9 cellular contexts compared by ENCODE assay signal in genomic region chr1:225772848-225773247, GRCh38. TPM values are rescaled to one million over a fixed set of nuclear protein-coding genes. Genes with fewer than 3 reads are reported as not detected.
DNase-seq lines count a peak whose midpoint lies in the region; ATAC-seq, FAIRE-seq and TF ChIP-seq lines count a peak whose summit lies in the region.
"Had no signal": no experiment of that assay in that cellular context is flagged by ENCODE, and none has a peak within 500 bp of the region (broad histone marks: within the 10 kb centered on the region; RNA-seq: fewer than 3 reads in every experiment).

No MANE protein-coding gene starts in this region.

- intact Hi-C loops in PC-3 (cut with micrococcal nuclease) (loop anchor here (1.0 to 2.0 kb wide), 8 partner anchors 36 to 298 kb away; no protein-coding TSS in a partner anchor), kidney (cut with DNase I) (loop anchor here (10.0 kb wide), 1 partner anchor 218 kb away; no protein-coding TSS in a partner anchor)

- H3K27ac ChIP-seq in 22Rv1 (peak overlapping the region; percentile 97), PC-3 (ENCODE audit: low read length) (peak overlapping the region; percentile 87), kidney (ENCODE audit: low read depth in 2 of 2, low read length in 2 of 2) (no peak overlapping the region)

- no peaks in the 10 kb centered on the region for H4K20me1 ChIP-seq in PC-3 (ENCODE audit: low read length)

- peaks cover 11% of the 10 kb centered on the region for H3K79me2 ChIP-seq in PC-3 (ENCODE audit: low read length)

- FAIRE-seq in kidney (lab: Jason Lieb, UNC): no peak

- no TSS peak for BruUV-seq in PC-3 (replicated peaks; lab: Mats Ljungman, UMichigan)

- ATAC-seq in PC-3 (peak; percentile 52), omental fat pad (ENCODE audit: low FRiP score) (peak; percentile 23)

- H3K4me2 ChIP-seq in PC-3 (ENCODE audit: low read length): peak overlapping the region; percentile 81

- peak overlapping the region; percentile 46 for H2AFZ ChIP-seq in PC-3 (ENCODE audit: low read length)

- H3K9me3 ChIP-seq in PC-3 (ENCODE audit: low read length) (no peaks in the 10 kb centered on the region), kidney (ENCODE audit: control insufficient read depth in 1 of 2, low read length in 2 of 2) (no peaks in the 10 kb centered on the region)
- H3K9me3 ChIP-seq: thyroid gland had no signal

- DNase-seq in PC-3 (peak; percentile 82), fibroblast of villous mesenchyme (ENCODE audit: low read depth) (peak; percentile 75), omental fat pad (ENCODE audit: low spot score) (no peak), kidney (no peak), SIG-M5 treated with dmso at 0.1 percent for 504 hours (lab: John Stamatoyannopoulos, UW; ENCODE audit: unreplicated experiment) (no peak), putamen (ENCODE audit: low spot score) (no peak)
- DNase-seq in stimulated activated CD4-positive, alpha-beta T cell treated with anti-CD3 and anti-CD28 coated beads, Interleukin-1b, Interleukin-23, amount 100 ng/mL, for 48 hours: no peak

- H3K36me3 ChIP-seq in PC-3 (ENCODE audit: low read depth, low read length) (no peaks in the 10 kb centered on the region), kidney (ENCODE audit: control insufficient read depth in 1 of 2, insufficient read depth in 2 of 2, low read length in 2 of 2) (no peaks in the 10 kb centered on the region)
- H3K36me3 ChIP-seq: thyroid gland had no signal

- H3K9ac ChIP-seq in PC-3 (ENCODE audit: low read length) (peak overlapping the region; percentile 31), kidney (ENCODE audit: low read length in 2 of 2) (no peak overlapping the region)

- H3K4me3 ChIP-seq in PC-3 (ENCODE audit: low read length) (peak overlapping the region; percentile 52), fibroblast of villous mesenchyme (ENCODE audit: low read depth, low read length) (no peak overlapping the region), kidney (ENCODE audit: low read length in 2 of 2) (no peak overlapping the region)
- H3K4me3 ChIP-seq: thyroid gland had no signal

- no peak for TF ChIP-seq CTCF in 22Rv1 (IDR thresholded peaks at IDR 0.05)
- TF ChIP-seq CTCF in PC-3 (conservative IDR thresholded peaks at IDR 0.05; ENCODE audit: low read depth, low read length): no peak
- no peak for TF ChIP-seq CTCF in fibroblast of villous mesenchyme (IDR thresholded peaks at IDR 0.05; ENCODE audit: insufficient read depth, low read depth, low read length)
- no peak for TF ChIP-seq CTCF in omental fat pad (IDR thresholded peaks at IDR 0.05)
- no peak for TF ChIP-seq CTCF in kidney (IDR thresholded peaks at IDR 0.05; ENCODE audit: borderline replicate concordance, extremely low read depth, insufficient read depth)

- no peaks in the 10 kb centered on the region for H3K27me3 ChIP-seq in PC-3 (ENCODE audit: low read length)
- H3K27me3 ChIP-seq: thyroid gland had no signal

- H3K4me1 ChIP-seq in PC-3 (ENCODE audit: insufficient read depth, low read length) (peaks cover 45% of the 10 kb centered on the region), kidney (ENCODE audit: control insufficient read depth in 1 of 2, insufficient read depth in 1 of 2, low read depth in 1 of 2, low read length in 2 of 2) (peaks cover 8 to 12% of the 10 kb centered on the region in 2 donors)

- CTCF ChIA-PET in PC-3 (lab: Charles Lee): interaction anchor here (0.5 to 2.1 kb wide), 17 partner anchors 9 to 299 kb away, joined by 3 to 21 read pairs (median 3); no protein-coding TSS in a partner anchor

- POLR2A ChIA-PET in PC-3 (lab: Charles Lee; ENCODE audit: unreplicated experiment): interaction anchor here (0.6 to 1.1 kb wide), 7 partner anchors 50 to 121 kb away, joined by 3 to 17 read pairs (median 3); partner anchors contain the start of gene ENAH

- no peaks in the 10 kb centered on the region for H3K9me2 ChIP-seq in PC-3 (replicated peaks; ENCODE audit: low read length)

- peaks cover 9% of the 10 kb centered on the region for H3F3A ChIP-seq in PC-3 (ENCODE audit: low read length, unreplicated experiment)

RNA-seq across cellular contexts. Expression of gene SRP9, which starts 4.8 kb away (rescaled TPM):
- 241 and 306 TPM in 2 replicates for total RNA-seq in PC-3 (2014; rRNA removed)
- 166 and 232 TPM in 2 replicates for total RNA-seq in fibroblast of villous mesenchyme
- 100 to 1,000 TPM; 111 to 172 (median 141) TPM for total RNA-seq in omental fat pad
- 199 TPM for total RNA-seq in kidney
- polyA plus RNA-seq in kidney (ENCODE audit: insufficient read depth, low read depth, low replicate concordance): 307 TPM

RNA-seq across cellular contexts. Expression of gene EPHX1, which starts 37.1 kb away (rescaled TPM):
- total RNA-seq in PC-3 (2014; rRNA removed) (54.6 and 69.2 TPM in 2 replicates), fibroblast of villous mesenchyme (17.7 and 31.5 TPM in 2 replicates), omental fat pad (100 to 1,000 TPM in 3 of 4 donors, 10 to 100 TPM in 1; 89.0 to 177 (median 156) TPM), kidney (78.6 TPM)
- polyA plus RNA-seq in kidney (ENCODE audit: insufficient read depth, low read depth, low replicate concordance): 178 TPM

Comparison
In these comparisons a context has a peak if more than half of its experiments do, and no peak if none do; other contexts are left out.
1. H3K27ac ChIP-seq: peak in 22Rv1 (single experiment) and PC-3 (single experiment); none in kidney (0 of 2).
2. DNase-seq: peak in PC-3 (single experiment) and fibroblast of villous mesenchyme (single experiment); none in omental fat pad (single experiment), kidney (single experiment), stimulated activated CD4-positive, alpha-beta T cell treated with anti-CD3 and anti-CD28 coated beads, Interleukin-1b, Interleukin-23, amount 100 ng/mL, for 48 hours (single experiment), SIG-M5 treated with dmso at 0.1 percent for 504 hours (single experiment) and putamen (single experiment).